10 cellular contexts compared by ENCODE assay signal in the genomic region with DNA sequence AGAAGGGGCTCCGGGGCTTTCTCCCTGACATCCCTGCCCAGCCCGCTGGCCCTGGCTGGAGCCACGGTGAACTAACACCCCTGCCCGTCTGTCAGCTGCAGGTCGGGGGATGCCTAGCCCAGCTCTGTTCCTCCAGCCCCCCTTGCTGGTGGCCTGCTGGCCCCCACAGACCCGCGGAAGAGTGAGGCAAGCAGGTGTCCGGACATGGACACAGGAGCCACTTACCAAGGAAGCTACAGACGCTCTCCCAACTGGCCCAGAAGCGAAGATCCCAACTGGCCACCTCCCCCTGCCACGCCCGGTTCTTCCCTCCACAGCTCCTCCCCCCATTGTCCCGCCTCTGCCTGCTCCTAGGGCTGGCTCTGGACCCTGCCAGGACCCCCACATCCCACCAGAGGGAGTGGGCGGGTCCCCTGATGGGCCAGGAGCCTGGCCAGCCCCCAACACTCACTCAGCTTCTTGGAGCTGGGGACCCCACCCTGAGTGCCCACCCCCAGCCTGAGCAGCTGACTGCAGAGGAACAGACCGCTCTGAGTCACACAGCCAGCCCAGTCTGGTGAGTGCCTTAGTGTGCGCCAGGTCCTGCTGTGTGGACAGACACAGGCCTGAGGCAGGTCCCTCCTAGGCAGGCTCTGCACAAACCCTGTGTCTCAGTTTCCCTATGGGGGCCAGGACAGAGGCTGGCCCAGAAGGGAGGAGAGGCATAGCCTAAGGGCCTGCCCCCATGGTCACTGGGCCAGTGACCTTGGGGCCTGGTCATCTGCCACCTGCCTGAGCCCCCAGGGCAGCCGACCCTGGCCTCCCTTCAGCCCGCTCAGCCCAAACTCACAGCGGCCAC. TPM values are rescaled to one million over a fixed set of nuclear protein-coding genes. Genes with fewer than 3 reads are reported as not detected.
DNase-seq lines count a peak whose midpoint lies in the region; ATAC-seq and TF ChIP-seq lines count a peak whose summit lies in the region.
"Had no signal": no experiment of that assay in that cellular context is flagged by ENCODE, and none has a peak within 500 bp of the region (broad histone marks: within the 10 kb centered on the region; RNA-seq: fewer than 3 reads in every experiment).

No MANE protein-coding gene starts in this region.

- H3K27ac ChIP-seq in subcutaneous abdominal adipose tissue (ENCODE audit: low read depth, low read length), result peak overlapping the region; percentile 75

- peak overlapping the region; percentile 84 for H3K27ac Mint-ChIP-seq in HFFc6

- H3K4me3 Mint-ChIP-seq in HFFc6, result peak overlapping the region; percentile 90

- TF ChIP-seq CTCF in HFFc6 (IDR thresholded peaks at IDR 0.05) (0 out of 2 replicates have a peak, but pooled peaks have one; percentile 6), astrocyte of the cerebellum (IDR thresholded peaks at IDR 0.05; ENCODE audit: low read depth, low read length, missing control alignments) (no peak)

- peaks cover 56% of the 10 kb centered on the region for H3K4me1 Mint-ChIP-seq in HFFc6 (ENCODE audit: low read depth)

- no peaks in the 10 kb centered on the region for H3K9me3 Mint-ChIP-seq in HFFc6

- peak overlapping the region in 1 of 5 donors; percentile 25 for H3K9ac ChIP-seq in subcutaneous abdominal adipose tissue (ENCODE audit: low read length in 5 of 5)

- H3K27me3 ChIP-seq in subcutaneous abdominal adipose tissue (ENCODE audit: control insufficient read depth in 5 of 5, insufficient read depth in 4 of 5, low read length in 5 of 5), result peaks cover 42 to 68% (median 51%) of the 10 kb centered on the region in 5 donors

- H3K36me3 Mint-ChIP-seq in HFFc6 (ENCODE audit: low read depth), result no peaks in the 10 kb centered on the region

- H3K9me3 ChIP-seq in subcutaneous abdominal adipose tissue (ENCODE audit: control insufficient read depth in 5 of 5, low read length in 5 of 5), result no peaks in the 10 kb centered on the region

- in situ Hi-C loops in astrocyte of the cerebellum (cut with HindIII; ENCODE audit: low sequenced_read_pairs), result no loop called here

- H3K36me3 ChIP-seq in subcutaneous abdominal adipose tissue (ENCODE audit: control insufficient read depth in 5 of 5, insufficient read depth in 5 of 5, low read length in 5 of 5), result no peaks in the 10 kb centered on the region

- peak; percentile 81 for DNase-seq in HFFc6
- peak; percentile 81 for DNase-seq in astrocyte of the cerebellum (ENCODE audit: low read depth)
- peak; percentile 89 for DNase-seq in iris pigment epithelial cell (ENCODE audit: low read depth)
- no peak for DNase-seq in activated T-cell treated with anti-CD3 and anti-CD28 coated beads, Interleukin-2, amount 50 U/mL, for 48 hours
- DNase-seq in stimulated activated naive CD4-positive, alpha-beta T cell treated with Interleukin-2 at 50 U/mL for 16 hours (lab: John Stamatoyannopoulos, UW), result no peak
- DNase-seq: NCI-H146; stimulated activated CD8-positive, alpha-beta memory T cell treated with anti-CD3 and anti-CD28 coated beads, Interleukin-4, amount 100 ng/mL, for 48 hours had no signal

- H3K4me1 ChIP-seq in subcutaneous abdominal adipose tissue (ENCODE audit: control insufficient read depth in 5 of 5, insufficient read depth in 5 of 5, low read length in 5 of 5), result peaks cover 0 to 63% (median 51%) of the 10 kb centered on the region in 5 donors

- ATAC-seq in HG03159 (IDR thresholded peaks at IDR 0.05; ENCODE audit: unreplicated experiment), result no peak
- ATAC-seq in HG03045 (IDR thresholded peaks at IDR 0.05; ENCODE audit: unreplicated experiment), result no peak

- H3K4me3 ChIP-seq in astrocyte of the cerebellum (ENCODE audit: low read depth, low read length), result peak overlapping the region; percentile 43
- H3K4me3 ChIP-seq in subcutaneous abdominal adipose tissue (ENCODE audit: low read depth in 1 of 5, low read length in 5 of 5), result peak overlapping the region in 4 of 5 donors; percentile 50 to 61 (median 57)

- no peaks in the 10 kb centered on the region for H3K27me3 Mint-ChIP-seq in HFFc6 (ENCODE audit: insufficient read depth)

RNA-seq across cellular contexts. Expression of a gene that starts 7.7 kb away (rescaled TPM):
- total RNA-seq in HFFc6 (2021; fragmentation: NEBNext Ultra II Directional; extraction: Animal tissue kit (Norgen Biotek cat#: 25700)), result 10 to 100 TPM; 50.2 to 76.2 (median 73.7) TPM

RNA-seq across cellular contexts. Expression of a gene that starts 15.1 kb away (rescaled TPM):
- 10 to 100 TPM in 2 of 6 experiments, 1 to 10 TPM in 4; 5.9 to 12.3 (median 7.9) TPM for total RNA-seq in HFFc6 (2021; fragmentation: NEBNext Ultra II Directional; extraction: Animal tissue kit (Norgen Biotek cat#: 25700))

RNA-seq across cellular contexts. Expression of a gene that starts 45.8 kb away (rescaled TPM):
- total RNA-seq in HFFc6 (2021; fragmentation: NEBNext Ultra II Directional; extraction: Animal tissue kit (Norgen Biotek cat#: 25700)), result under 1 TPM; 0.05 to 0.18 (median 0.11) TPM

RNA-seq across cellular contexts. Expression of a gene that starts 50.4 kb away (rescaled TPM):
- 10 to 100 TPM; 11.6 to 20.3 (median 18.4) TPM for total RNA-seq in HFFc6 (2021; fragmentation: NEBNext Ultra II Directional; extraction: Animal tissue kit (Norgen Biotek cat#: 25700))

Comparison
In these comparisons a context has a peak if more than half of its experiments do, and no peak if none do; other contexts are left out.
1. DNase-seq: peak in HFFc6 (single experiment), astrocyte of the cerebellum (single experiment) and iris pigment epithelial cell (single experiment); none in activated T-cell treated with anti-CD3 and anti-CD28 coated beads, Interleukin-2, amount 50 U/mL, for 48 hours (0 of 2) and stimulated activated naive CD4-positive, alpha-beta T cell treated with Interleukin-2 at 50 U/mL for 16 hours (single experiment).